29 cellular contexts compared by ENCODE assay signal in the genomic region with DNA sequence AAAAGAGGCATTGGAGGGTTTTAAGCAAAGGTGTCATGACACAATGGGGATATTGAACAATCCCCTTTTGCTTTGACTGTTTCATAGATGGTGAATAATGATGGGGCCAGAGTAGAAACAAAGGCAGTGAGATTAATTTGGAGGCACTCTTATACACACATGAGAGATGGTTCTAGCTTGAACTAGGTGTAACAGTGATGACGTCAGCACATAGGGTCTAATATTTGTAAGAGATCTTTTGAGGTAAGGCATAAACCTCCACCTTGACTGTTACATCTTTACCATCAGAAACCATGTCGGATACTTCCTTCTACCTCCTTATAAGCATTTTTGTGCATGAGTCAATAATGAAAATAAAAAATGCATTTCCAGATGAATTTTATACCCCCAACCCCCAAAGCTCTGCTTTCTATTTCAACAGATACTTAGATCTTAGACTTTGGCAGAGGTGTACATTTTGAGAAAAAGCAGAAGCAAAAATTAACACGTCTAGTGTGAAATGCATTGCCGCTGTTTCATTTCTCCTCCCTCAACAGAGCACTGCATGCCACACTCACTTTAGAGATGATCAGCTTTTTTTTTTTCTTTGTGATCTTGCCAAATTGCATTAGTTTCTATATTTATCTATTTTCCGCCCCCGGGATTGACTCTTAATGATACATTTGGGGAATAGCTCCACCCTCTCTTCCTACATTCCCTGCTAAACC.
DNase-seq lines count a peak whose midpoint lies in the region; ATAC-seq and TF ChIP-seq lines count a peak whose summit lies in the region.
"Had no signal": no experiment of that assay in that cellular context is flagged by ENCODE, and none has a peak within 500 bp of the region (broad histone marks: within the 10 kb centered on the region; RNA-seq: fewer than 3 reads in every experiment).

No MANE protein-coding gene starts in this region.

- peaks cover 51% of the 10 kb centered on the region for H3K4me1 Mint-ChIP-seq in activated B cell treated with CpG ODN at 0.5 μM for 24 hours
- no peaks in the 10 kb centered on the region for H3K4me1 Mint-ChIP-seq in activated CD8-positive, alpha-beta memory T cell treated with anti-CD3 and anti-CD28 coated beads, Interleukin-2, amount 10 ng/mL, durations not matched to agents 7 days and 5 days
- H3K4me1 Mint-ChIP-seq: stimulated activated naive CD8-positive, alpha-beta T cell treated with anti-CD3 and anti-CD28 coated beads, Interleukin-15, amount 100 ng/mL, for 72 hours had no signal

- H3K27ac Mint-ChIP-seq in activated B cell treated with CpG ODN at 0.5 μM for 24 hours: no peak overlapping the region
- no peak overlapping the region for H3K27ac Mint-ChIP-seq in activated CD8-positive, alpha-beta memory T cell treated with anti-CD3 and anti-CD28 coated beads, Interleukin-2, amount 10 ng/mL, durations not matched to agents 7 days and 5 days
- H3K27ac Mint-ChIP-seq: CD4-positive, alpha-beta memory T cell; dendritic cell treated with granulocyte-macrophage colony-stimulating factor and Interleukin-4, amounts not matched to agents 40 ng/mL and 50 ng/mL, for 4 days; progenitor cell of endocrine pancreas; stimulated activated naive CD8-positive, alpha-beta T cell treated with anti-CD3 and anti-CD28 coated beads, Interleukin-15, amount 100 ng/mL, for 72 hours had no signal

- POLR2A ChIA-PET in activated B cell treated with CpG ODN at 0.5 μM for 24 hours (lab: Charles Lee): interaction anchor here (0.6 kb wide), 1 partner anchor 382 kb away, joined by 3 read pairs; no protein-coding TSS in a partner anchor

- H3K36me3 ChIP-seq in BE2C: no peaks in the 10 kb centered on the region
- H3K36me3 ChIP-seq: gastroesophageal sphincter, left lung, neutrophil, Peyer's patch had no signal

- ATAC-seq in GM19452 (IDR thresholded peaks at IDR 0.05; ENCODE audit: unreplicated experiment): peak; percentile 71
- ATAC-seq in HG02798 (IDR thresholded peaks at IDR 0.05; ENCODE audit: poor library complexity, unreplicated experiment): peak; percentile 46
- ATAC-seq in activated B cell treated with CpG ODN at 0.5 μM for 24 hours (ENCODE audit: low read depth): peak; percentile 25
- ATAC-seq in activated CD8-positive, alpha-beta memory T cell treated with anti-CD3 and anti-CD28 coated beads, Interleukin-2, amount 10 ng/mL, durations not matched to agents 7 days and 5 days: no peak
- ATAC-seq: gastroesophageal sphincter; left lung; stimulated activated naive CD8-positive, alpha-beta T cell treated with anti-CD3 and anti-CD28 coated beads, Interleukin-15, amount 100 ng/mL, for 72 hours had no signal

- no peaks in the 10 kb centered on the region for H3K4me1 ChIP-seq in BE2C
- H3K4me1 ChIP-seq: gastroesophageal sphincter, left lung, Peyer's patch had no signal

- no peaks in the 10 kb centered on the region for H3K27me3 Mint-ChIP-seq in activated B cell treated with CpG ODN at 0.5 μM for 24 hours
- H3K27me3 Mint-ChIP-seq in activated CD8-positive, alpha-beta memory T cell treated with anti-CD3 and anti-CD28 coated beads, Interleukin-2, amount 10 ng/mL, durations not matched to agents 7 days and 5 days: no peaks in the 10 kb centered on the region
- H3K27me3 Mint-ChIP-seq: dendritic cell treated with granulocyte-macrophage colony-stimulating factor and Interleukin-4, amounts not matched to agents 40 ng/mL and 50 ng/mL, for 4 days; IgD-negative memory B cell; progenitor cell of endocrine pancreas; stimulated activated naive CD8-positive, alpha-beta T cell treated with anti-CD3 and anti-CD28 coated beads, Interleukin-15, amount 100 ng/mL, for 72 hours had no signal

- peak; percentile 27 for DNase-seq in GM12865 (ENCODE audit: low read depth)
- DNase-seq in activated B cell treated with CpG ODN at 0.5 μM for 24 hours: no peak
- DNase-seq in NCI-H187 (lab: John Stamatoyannopoulos, UW): no peak
- DNase-seq in BE2C: no peak
- no peak for DNase-seq in NCI-H2081 (lab: John Stamatoyannopoulos, UW)
- DNase-seq in activated CD8-positive, alpha-beta memory T cell treated with anti-CD3 and anti-CD28 coated beads, Interleukin-2, amount 10 ng/mL, durations not matched to agents 7 days and 5 days: no peak
- DNase-seq: activated CD4-positive, alpha-beta T cell treated with anti-CD3 and anti-CD28 coated beads for 48 hours; activated T-cell treated with anti-CD3 and anti-CD28 coated beads, Interleukin-2, amount 50 U/mL, for 48 hours; CD4-positive, alpha-beta memory T cell; HCEC 1CT; left lung; mesendoderm; NCI-H1092 treated with DMSO at 0.1 percent for 48 hours; NCI-H1930; NCI-H226; NCI-H69; Peyer's patch; SIG-M5; stimulated activated naive CD8-positive, alpha-beta T cell treated with anti-CD3 and anti-CD28 coated beads, Interleukin-15, amount 100 ng/mL, for 72 hours; SW 1271; T-helper 9 cell had no signal

- H3K9me3 ChIP-seq in BE2C: no peaks in the 10 kb centered on the region; the same call in none of the 2 replicates
- H3K9me3 ChIP-seq: gastroesophageal sphincter, left lung, neutrophil, Peyer's patch had no signal

- peak overlapping the region; percentile 21 for H3K4me3 Mint-ChIP-seq in activated B cell treated with CpG ODN at 0.5 μM for 24 hours
- no peak overlapping the region for H3K4me3 Mint-ChIP-seq in activated CD8-positive, alpha-beta memory T cell treated with anti-CD3 and anti-CD28 coated beads, Interleukin-2, amount 10 ng/mL, durations not matched to agents 7 days and 5 days
- H3K4me3 Mint-ChIP-seq: CD4-positive, alpha-beta memory T cell; central memory CD8-positive, alpha-beta T cell; dendritic cell treated with granulocyte-macrophage colony-stimulating factor and Interleukin-4, amounts not matched to agents 40 ng/mL and 50 ng/mL, for 4 days; stimulated activated naive CD8-positive, alpha-beta T cell treated with anti-CD3 and anti-CD28 coated beads, Interleukin-15, amount 100 ng/mL, for 72 hours had no signal

- H3K4me3 ChIP-seq in GM12865 (ENCODE audit: low read depth, low read length) (no peak overlapping the region), BE2C (ENCODE audit: low read depth, low read length) (no peak overlapping the region)
- H3K4me3 ChIP-seq: gastroesophageal sphincter, left lung, Peyer's patch had no signal

- intact Hi-C loops in activated B cell treated with CpG ODN at 0.5 μM for 24 hours (cut with micrococcal nuclease): no loop called here

- no peak for TF ChIP-seq CTCF in GM12865 (IDR thresholded peaks at IDR 0.05; ENCODE audit: insufficient read depth, low read depth, low read length, missing control alignments)
- no peak for TF ChIP-seq CTCF in activated B cell treated with CpG ODN at 0.5 μM for 24 hours (IDR thresholded peaks at IDR 0.05)
- no peak for TF ChIP-seq CTCF in BE2C (IDR thresholded peaks at IDR 0.05; ENCODE audit: low read depth, low read length)

- no peaks in the 10 kb centered on the region for H3K36me3 Mint-ChIP-seq in activated B cell treated with CpG ODN at 0.5 μM for 24 hours (ENCODE audit: low read depth)
- no peaks in the 10 kb centered on the region for H3K36me3 Mint-ChIP-seq in activated CD8-positive, alpha-beta memory T cell treated with anti-CD3 and anti-CD28 coated beads, Interleukin-2, amount 10 ng/mL, durations not matched to agents 7 days and 5 days
- H3K36me3 Mint-ChIP-seq: CD4-positive, alpha-beta memory T cell; IgD-negative memory B cell had no signal

- CTCF ChIA-PET in activated B cell treated with CpG ODN at 0.5 μM for 24 hours (lab: Charles Lee): no interaction called here
- CTCF ChIA-PET in activated CD8-positive, alpha-beta memory T cell treated with anti-CD3 and anti-CD28 coated beads, Interleukin-2, amount 10 ng/mL, durations not matched to agents 7 days and 5 days (lab: Charles Lee): no interaction called here

- H3K27me3 ChIP-seq in BE2C: no peaks in the 10 kb centered on the region
- H3K27me3 ChIP-seq: left lung, neutrophil, Peyer's patch had no signal

- H3K9me3 Mint-ChIP-seq in activated B cell treated with CpG ODN at 0.5 μM for 24 hours: no peaks in the 10 kb centered on the region
- no peaks in the 10 kb centered on the region for H3K9me3 Mint-ChIP-seq in activated CD8-positive, alpha-beta memory T cell treated with anti-CD3 and anti-CD28 coated beads, Interleukin-2, amount 10 ng/mL, durations not matched to agents 7 days and 5 days (ENCODE audit: low read depth)
- H3K9me3 Mint-ChIP-seq: central memory CD8-positive, alpha-beta T cell; dendritic cell treated with granulocyte-macrophage colony-stimulating factor and Interleukin-4, amounts not matched to agents 40 ng/mL and 50 ng/mL, for 4 days; IgD-negative memory B cell; stimulated activated naive CD8-positive, alpha-beta T cell treated with anti-CD3 and anti-CD28 coated beads, Interleukin-15, amount 100 ng/mL, for 72 hours had no signal
